In genomic region chr17:78791840-78792709, GRCh38 we compare ENCODE assay signal across 16 cellular contexts. TPM values are rescaled to one million over a fixed set of nuclear protein-coding genes. Genes with fewer than 3 reads are reported as not detected.
DNase-seq lines count a peak whose midpoint lies in the region; ATAC-seq and TF ChIP-seq lines count a peak whose summit lies in the region.
"Had no signal": no experiment of that assay in that cellular context is flagged by ENCODE, and none has a peak within 500 bp of the region (broad histone marks: within the 10 kb centered on the region; RNA-seq: fewer than 3 reads in every experiment).

No MANE protein-coding gene starts in this region.

- H3K4me1 Mint-ChIP-seq in IgD-negative memory B cell (peaks cover 1 to 5% (median 2%) of the 10 kb centered on the region in 3 donors), osteocyte (ENCODE audit: unreplicated experiment) (peaks cover 31% of the 10 kb centered on the region)

- H3K27ac ChIP-seq in BLaER1 (no peak overlapping the region), dorsolateral prefrontal cortex (peak overlapping the region in 45 of 59 donors; percentile 3 to 74 (median 45))
- H3K27ac ChIP-seq: colonic mucosa had no signal

- peak overlapping the region; percentile 23; the same call in 1 of the 2 replicates for H3K4me2 ChIP-seq in BLaER1

- H3K36me3 Mint-ChIP-seq in IgD-negative memory B cell (no peaks in the 10 kb centered on the region), osteocyte (ENCODE audit: unreplicated experiment) (peaks cover 40% of the 10 kb centered on the region)

- no peak overlapping the region for H3K4me3 ChIP-seq in BLaER1
- no peak overlapping the region for H3K4me3 ChIP-seq in dorsolateral prefrontal cortex
- H3K4me3 ChIP-seq: colonic mucosa had no signal

- TF ChIP-seq CTCF in dorsolateral prefrontal cortex (IDR thresholded peaks at IDR 0.05 in 54 of 56, conservative IDR thresholded peaks at IDR 0.05 in 2 of 56; ENCODE audit: low read depth in 1 of 56, partially characterized antibody in 56 of 56) (no peak), osteocyte (IDR thresholded peaks at IDR 0.05) (no peak)

- intact Hi-C loops in dorsolateral prefrontal cortex (cut with DNase I), result loop anchor here in 1 of 2 donors (10.0 kb wide), 1 partner anchor 297 kb away; no protein-coding TSS in a partner anchor

- H3K27me3 ChIP-seq in BLaER1, result no peaks in the 10 kb centered on the region
- H3K27me3 ChIP-seq in dorsolateral prefrontal cortex, result no peaks in the 10 kb centered on the region
- H3K27me3 ChIP-seq: colonic mucosa had no signal

- H3K4me3 Mint-ChIP-seq in IgD-negative memory B cell (peak overlapping the region in 1 of 4 donors; percentile 80), osteocyte (ENCODE audit: unreplicated experiment) (no peak overlapping the region)

- H3K9me3 ChIP-seq in BLaER1, result no peaks in the 10 kb centered on the region
- H3K9me3 ChIP-seq: colonic mucosa had no signal

- DNase-seq in dorsolateral prefrontal cortex (no peak), osteocyte (ENCODE audit: extremely low spot score, unreplicated experiment) (no peak), putamen (ENCODE audit: low spot score) (no peak), SHP77 treated with DMSO at 0.1 percent for 48 hours (lab: John Stamatoyannopoulos, UW) (no peak)
- DNase-seq in stimulated activated naive CD4-positive, alpha-beta T cell (lab: John Stamatoyannopoulos, UW), result no peak
- DNase-seq: activated CD8-positive, alpha-beta memory T cell treated with anti-CD3 and anti-CD28 coated beads, Interleukin-2, amount 50 U/mL, for 48 hours; Calu3; colonic mucosa; head of caudate nucleus; mesendoderm; NCI-H1092; stimulated activated CD8-positive, alpha-beta memory T cell treated with anti-CD3 and anti-CD28 coated beads, Interleukin-4, amount 100 ng/mL, for 48 hours; SW 1271 had no signal

- H3K9me3 Mint-ChIP-seq in IgD-negative memory B cell, result no peaks in the 10 kb centered on the region
- no peaks in the 10 kb centered on the region for H3K9me3 Mint-ChIP-seq in osteocyte (ENCODE audit: unreplicated experiment)

- peaks cover 53% of the 10 kb centered on the region for H3K36me3 ChIP-seq in BLaER1

- H4K20me1 ChIP-seq in BLaER1, result peaks cover 10% of the 10 kb centered on the region; the same call in 1 of the 2 replicates

- H3K27ac Mint-ChIP-seq in IgD-negative memory B cell, result peak overlapping the region in 2 of 3 donors; percentile 21 to 54
- peak overlapping the region; percentile 78 for H3K27ac Mint-ChIP-seq in osteocyte (ENCODE audit: unreplicated experiment)

- H3K9ac ChIP-seq in BLaER1, result no peak overlapping the region

- H3K4me1 ChIP-seq in BLaER1, result peaks cover 70% of the 10 kb centered on the region

- no peaks in the 10 kb centered on the region for H3K27me3 Mint-ChIP-seq in IgD-negative memory B cell
- H3K27me3 Mint-ChIP-seq in osteocyte (ENCODE audit: unreplicated experiment), result no peaks in the 10 kb centered on the region

- no peak for ATAC-seq in HG02759 (IDR thresholded peaks at IDR 0.05; ENCODE audit: unreplicated experiment)

RNA-seq across cellular contexts. Expression of gene CYTH1, which starts 10.0 kb away (rescaled TPM):
- polyA plus RNA-seq in IgD-negative memory B cell, result 210 TPM
- total RNA-seq in dorsolateral prefrontal cortex, result 100 to 1,000 TPM in 67 of 120 experiments, 10 to 100 TPM in 53; 70.0 to 339 (median 108) TPM
- total RNA-seq in osteocyte, result 113 and 123 TPM in 2 replicates

RNA-seq across cellular contexts. Expression of gene USP36, which starts 48.5 kb away (rescaled TPM):
- 28.8 TPM for polyA plus RNA-seq in IgD-negative memory B cell
- 10 to 100 TPM; 39.1 to 90.9 (median 60.5) TPM for total RNA-seq in dorsolateral prefrontal cortex
- total RNA-seq in osteocyte, result 56.2 and 66.7 TPM in 2 replicates
